24 cellular contexts compared by ENCODE assay signal in genomic region chr1:181144238-181144637, GRCh38.
"Had no signal": no experiment of that assay in that cellular context is flagged by ENCODE, and none has a peak within 500 bp of the region (broad histone marks: within the 10 kb centered on the region; RNA-seq: fewer than 3 reads in every experiment).

No MANE protein-coding gene starts in this region.

- DNase-seq: cerebellar nuclear complex; cortex of kidney; dorsolateral prefrontal cortex; effector CD4-positive, alpha-beta T cell; foreskin fibroblast; glutamatergic neuron; heart right ventricle; hippocampal formation; kidney glomerular epithelial cell; left ventricle myocardium superior; nucleus accumbens; right cardiac atrium; stimulated activated CD4-positive, alpha-beta T cell treated with anti-CD3 and anti-CD28 coated beads, Interleukin-2, amount 100 ng/mL, for 24 hours; stimulated activated CD4-positive, alpha-beta T cell treated with anti-CD3 and anti-CD28 coated beads, Interleukin-4, amount 100 ng/mL, for 24 hours; stimulated activated naive CD8-positive, alpha-beta T cell treated with anti-CD3 and anti-CD28 coated beads, Interleukin-15, Interleukin-2, amounts not matched to agents 100 U/mL and 50 U/mL, for 24 hours; substantia nigra; testis; upper lobe of left lung had no signal

- H3K27me3 ChIP-seq: dorsolateral prefrontal cortex, gastroesophageal sphincter, heart right ventricle, sigmoid colon, testis, tibial nerve, upper lobe of left lung had no signal

- ATAC-seq: gastroesophageal sphincter; heart right ventricle; left ventricle myocardium superior; right cardiac atrium; stimulated activated memory B cell treated with anti-CD40 and anti-IgM and Interleukin-4, amounts not matched to agents 10 μg/mL and 1 μg/mL and 100 μg/mL, for 72 hours; stimulated activated naive CD8-positive, alpha-beta T cell treated with anti-CD3 and anti-CD28 coated beads, Interleukin-15, Interleukin-2, amounts not matched to agents 100 U/mL and 50 U/mL, for 24 hours had no signal

- H3K9me3 ChIP-seq: gastroesophageal sphincter, prostate gland, sigmoid colon, testis, tibial nerve, upper lobe of left lung had no signal

- H3K4me3 ChIP-seq: dorsolateral prefrontal cortex, gastroesophageal sphincter, heart right ventricle, lung, prostate gland, sigmoid colon, testis, tibial nerve, upper lobe of left lung had no signal

- H3K27ac ChIP-seq: gastroesophageal sphincter, prostate gland, testis, upper lobe of left lung had no signal

- H3K4me1 ChIP-seq: prostate gland, testis had no signal

- H3K36me3 ChIP-seq: gastroesophageal sphincter, heart right ventricle, prostate gland, sigmoid colon, tibial nerve, upper lobe of left lung had no signal
